17 cellular contexts compared by ENCODE assay signal in genomic region chr7:121103579-121103978, GRCh38.
"Had no signal": no experiment of that assay in that cellular context is flagged by ENCODE, and none has a peak within 500 bp of the region (broad histone marks: within the 10 kb centered on the region; RNA-seq: fewer than 3 reads in every experiment).

No MANE protein-coding gene starts in this region.

- H3K36me3 ChIP-seq: left lung, upper lobe of right lung had no signal

- H3K4me1 ChIP-seq: left lung, right lobe of liver, stomach, upper lobe of right lung had no signal

- H3K4me1 Mint-ChIP-seq: activated naive CD4-positive, alpha-beta T cell treated with anti-CD3 and anti-CD28 coated beads, Interleukin-2, amount 10 ng/mL, durations not matched to agents 7 days and 5 days; natural killer cell had no signal

- ATAC-seq: left lung, natural killer cell, right lobe of liver, upper lobe of right lung had no signal

- H3K4me3 Mint-ChIP-seq: activated naive CD4-positive, alpha-beta T cell treated with anti-CD3 and anti-CD28 coated beads, Interleukin-2, amount 10 ng/mL, durations not matched to agents 7 days and 5 days; natural killer cell had no signal

- H3K4me3 ChIP-seq: left lung, right lobe of liver, stomach, thoracic aorta, upper lobe of right lung had no signal

- H3K27ac ChIP-seq: left lung, right lobe of liver, stomach, thoracic aorta, upper lobe of right lung had no signal

- H3K27me3 ChIP-seq: left lung, right lobe of liver, stomach, upper lobe of right lung had no signal

- H3K9me3 Mint-ChIP-seq: activated naive CD4-positive, alpha-beta T cell treated with anti-CD3 and anti-CD28 coated beads, Interleukin-2, amount 10 ng/mL, durations not matched to agents 7 days and 5 days; natural killer cell had no signal

- H3K27me3 Mint-ChIP-seq: activated naive CD4-positive, alpha-beta T cell treated with anti-CD3 and anti-CD28 coated beads, Interleukin-2, amount 10 ng/mL, durations not matched to agents 7 days and 5 days had no signal

- H3K9me3 ChIP-seq: left lung, right lobe of liver, stomach, thoracic aorta, upper lobe of right lung had no signal

- H3K27ac Mint-ChIP-seq: activated naive CD4-positive, alpha-beta T cell treated with anti-CD3 and anti-CD28 coated beads, Interleukin-2, amount 10 ng/mL, durations not matched to agents 7 days and 5 days; natural killer cell had no signal

- DNase-seq: activated CD4-positive, alpha-beta T cell treated with anti-CD3 and anti-CD28 coated beads for 1 hour; activated CD4-positive, alpha-beta T cell treated with anti-CD3 and anti-CD28 coated beads, Interleukin-2, amount 50 U/mL, for 48 hours; activated naive CD4-positive, alpha-beta T cell treated with anti-CD3 and anti-CD28 coated beads, Interleukin-2, amount 10 ng/mL, durations not matched to agents 7 days and 5 days; activated T-cell treated with anti-CD3 and anti-CD28 coated beads, Interleukin-2, amount 50 U/mL, for 1 hour; kidney; left lung; mesenchymal stem cell; natural killer cell; right lobe of liver; stimulated activated CD4-positive, alpha-beta T cell treated with anti-CD3 and anti-CD28 coated beads, Interleukin-2, amount 100 ng/mL, for 24 hours; stomach; T-helper 1 cell; T1000; upper lobe of right lung had no signal

- FAIRE-seq: astrocyte, frontal cortex had no signal

- H3K36me3 Mint-ChIP-seq: activated naive CD4-positive, alpha-beta T cell treated with anti-CD3 and anti-CD28 coated beads, Interleukin-2, amount 10 ng/mL, durations not matched to agents 7 days and 5 days; natural killer cell had no signal
